In the genomic region with DNA sequence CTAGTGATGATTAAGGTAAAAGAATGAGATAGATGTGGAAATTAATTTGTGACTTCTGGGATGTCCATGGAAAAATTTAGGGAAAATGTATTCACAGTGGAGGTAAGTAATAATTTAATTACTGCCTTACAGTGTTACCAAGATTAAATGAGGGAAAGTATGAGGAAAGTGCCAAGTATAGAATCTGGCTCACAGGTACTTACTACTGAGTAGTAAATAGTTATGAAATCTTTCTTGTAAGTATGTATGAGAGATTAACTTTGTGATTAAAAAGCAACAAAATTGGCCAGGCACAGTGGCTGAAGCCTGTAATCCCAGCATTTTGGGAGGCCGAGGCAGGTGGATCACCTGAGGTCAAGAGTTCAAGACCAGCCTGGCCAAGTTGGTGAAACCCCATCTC, we compare ENCODE assay signal across 21 cellular contexts. TPM values are rescaled to one million over a fixed set of nuclear protein-coding genes. Genes with fewer than 3 reads are reported as not detected.
DNase-seq lines count a peak whose midpoint lies in the region; ATAC-seq, FAIRE-seq and TF ChIP-seq lines count a peak whose summit lies in the region.
"Had no signal": no experiment of that assay in that cellular context is flagged by ENCODE, and none has a peak within 500 bp of the region (broad histone marks: within the 10 kb centered on the region; RNA-seq: fewer than 3 reads in every experiment).

No MANE protein-coding gene starts in this region.

- no peak overlapping the region for H3K9ac ChIP-seq in K562 (ENCODE audit: insufficient read depth in 1 of 2, low read depth in 2 of 2, low read length in 2 of 2)
- H3K9ac ChIP-seq: BLaER1 treated with 17β-estradiol and CSF1 and Interleukin-3, amounts not matched to agents 10 nM and 100 nM had no signal

- H3K27me3 Mint-ChIP-seq in Caco-2 (ENCODE audit: insufficient read depth, unreplicated experiment), result no peaks in the 10 kb centered on the region
- H3K27me3 Mint-ChIP-seq: CD8-positive, alpha-beta memory T cell had no signal

- TF ChIP-seq POLR2A in K562 (conservative IDR thresholded peaks at IDR 0.05) (no peak), tibial nerve (IDR thresholded peaks at IDR 0.05) (no peak)

- H3K9me3 ChIP-seq in A673 (ENCODE audit: low read depth, low read length, poor library complexity, severe bottlenecking) (no peaks in the 10 kb centered on the region), Caco-2 (no peaks in the 10 kb centered on the region), K562 (replicated peaks; ENCODE audit: control insufficient read depth, insufficient read depth, low read depth, low read length) (no peaks in the 10 kb centered on the region), neutrophil (no peaks in the 10 kb centered on the region), tibial nerve (no peaks in the 10 kb centered on the region)
- H3K9me3 ChIP-seq: BLaER1 treated with 17β-estradiol and CSF1 and Interleukin-3, amounts not matched to agents 10 nM and 100 nM; Peyer's patch; SJCRH30 had no signal

- FAIRE-seq in K562 (lab: Jason Lieb, UNC), result no peak
- FAIRE-seq: D721Med, HTR-8/SVneo had no signal

- BruUV-seq in A673 (replicated peaks; lab: Mats Ljungman, UMichigan), result TSS peak; percentile 23
- BruUV-seq in Caco-2 (replicated peaks; lab: Mats Ljungman, UMichigan), result TSS peak; percentile 10
- TSS peak; percentile 28 for BruUV-seq in K562 (replicated peaks; lab: Mats Ljungman, UMichigan)

- H2AFZ ChIP-seq in K562 (ENCODE audit: low read depth, low read length), result no peak overlapping the region

- H3K4me1 Mint-ChIP-seq in Caco-2 (ENCODE audit: low read depth, unreplicated experiment), result peaks cover 16% of the 10 kb centered on the region
- H3K4me1 Mint-ChIP-seq: H9 had no signal

- CTCF ChIA-PET in A673 (lab: Charles Lee) (no interaction called here), Caco-2 (lab: Charles Lee) (no interaction called here), K562 (lab: Yijun Ruan, JAX; ENCODE audit: low intra/inter-chr PET ratio) (no interaction called here)

- H3K36me3 Mint-ChIP-seq in Caco-2 (ENCODE audit: insufficient read depth, unreplicated experiment), result peaks cover 19% of the 10 kb centered on the region

- H3K4me2 ChIP-seq in K562 (ENCODE audit: insufficient read depth, low read length), result no peak overlapping the region
- H3K4me2 ChIP-seq: BLaER1 treated with 17β-estradiol and CSF1 and Interleukin-3, amounts not matched to agents 10 nM and 100 nM had no signal

- TF ChIP-seq EP300 in K562 (IDR thresholded peaks at IDR 0.05; ENCODE audit: low read length), result no peak
- TF ChIP-seq EP300 in tibial nerve (IDR thresholded peaks at IDR 0.05), result no peak

- TF ChIP-seq CTCF in A673 (conservative IDR thresholded peaks at IDR 0.05; ENCODE audit: low read depth, low read length), result no peak
- TF ChIP-seq CTCF in Caco-2 (IDR thresholded peaks at IDR 0.05; ENCODE audit: insufficient read depth in 1 of 2, low read depth in 1 of 2, low read length in 1 of 2, severe bottlenecking in 1 of 2, unreplicated experiment in 1 of 2), result no peak
- TF ChIP-seq CTCF in K562 (IDR thresholded peaks at IDR 0.05 in 2 of 3, conservative IDR thresholded peaks at IDR 0.05 in 1 of 3; ENCODE audit: insufficient read depth in 2 of 3, low read depth in 1 of 3, low read length in 3 of 3), result no peak
- TF ChIP-seq CTCF in neutrophil (IDR thresholded peaks at IDR 0.05), result no peak
- no peak for TF ChIP-seq CTCF in tibial nerve (IDR thresholded peaks at IDR 0.05)

- H3K79me2 ChIP-seq in K562 (ENCODE audit: control insufficient read depth, insufficient read depth, low read length), result peaks cover 34% of the 10 kb centered on the region

- DNase-seq in A673 (ENCODE audit: low spot score), result no peak
- no peak for DNase-seq in Caco-2
- no peak for DNase-seq in K562 (ENCODE audit: extremely low read depth in 1 of 4, low spot score in 3 of 4)
- DNase-seq in tibial nerve (ENCODE audit: low spot score in 2 of 2), result no peak
- DNase-seq in NOMO-1 (lab: John Stamatoyannopoulos, UW; ENCODE audit: unreplicated experiment in 2 of 2), result no peak
- DNase-seq: CD8-positive, alpha-beta memory T cell; GF-D8; H9; MV-4-11; NCI-H1105 treated with DMSO at 0.1 percent for 48 hours; NCI-H2029 treated with DMSO at 0.1 percent for 48 hours; NCI-H226; NCI-H510A treated with DMSO at 0.1 percent for 48 hours; NK-92 treated with Interleukin-12 subunit alpha and Interleukin-12 subunit beta, amount 100 ng/mL, for 24 hours; Peyer's patch; SJCRH30 had no signal

- ATAC-seq in K562 (no peak), HG03280 (IDR thresholded peaks at IDR 0.05; ENCODE audit: unreplicated experiment) (no peak)

- in situ Hi-C loops in K562 (cut with MboI), result no loop called here

- H3K9me1 ChIP-seq in K562 (ENCODE audit: control insufficient read depth, insufficient read depth, low read length), result no peaks in the 10 kb centered on the region

- H3K27ac Mint-ChIP-seq in Caco-2 (ENCODE audit: unreplicated experiment), result no peak overlapping the region

- no peak overlapping the region for H3K27ac ChIP-seq in A673 (ENCODE audit: low read depth, low read length, poor library complexity, severe bottlenecking)
- no peak overlapping the region for H3K27ac ChIP-seq in K562 (ENCODE audit: extremely low read depth, low read depth, low read length)
- H3K27ac ChIP-seq in neutrophil, result peak overlapping the region; percentile 7
- no peak overlapping the region for H3K27ac ChIP-seq in tibial nerve
- H3K27ac ChIP-seq: BLaER1 treated with 17β-estradiol and CSF1 and Interleukin-3, amounts not matched to agents 10 nM and 100 nM; Peyer's patch; SJCRH30 had no signal

- WGBS in K562 (ENCODE audit: insufficient coverage, low coverage, missing lambda C conversion rate), result 100% methylated on average over 1 of the region's 1 CpG
- 96 to 100% methylated on average over 1 of the region's 1 CpG for WGBS in tibial nerve, 2 donors

- H3K27me3 ChIP-seq in A673 (replicated peaks; ENCODE audit: insufficient read depth, low read depth, low read length, poor library complexity) (no peaks in the 10 kb centered on the region), Caco-2 (replicated peaks; ENCODE audit: control insufficient read depth, insufficient read depth, low read length) (no peaks in the 10 kb centered on the region), K562 (ENCODE audit: control insufficient read depth in 2 of 2, insufficient read depth in 2 of 2, low read length in 2 of 2) (no peaks in the 10 kb centered on the region), neutrophil (no peaks in the 10 kb centered on the region), tibial nerve (no peaks in the 10 kb centered on the region)
- H3K27me3 ChIP-seq: BLaER1 treated with 17β-estradiol and CSF1 and Interleukin-3, amounts not matched to agents 10 nM and 100 nM; Peyer's patch; SJCRH30 had no signal

- H3K4me3 Mint-ChIP-seq in Caco-2 (ENCODE audit: unreplicated experiment), result no peak overlapping the region
- H3K4me3 Mint-ChIP-seq: CD8-positive, alpha-beta memory T cell; H9 had no signal

- POLR2A ChIA-PET in A673 (lab: Charles Lee; ENCODE audit: low non-redundant PET), result no interaction called here
- POLR2A ChIA-PET in Caco-2 (lab: Charles Lee), result no interaction called here
- POLR2A ChIA-PET in K562 (lab: Yijun Ruan, JAX), result interaction anchor here (0.7 kb wide), 1 partner anchor 17 kb away, joined by 4 read pairs; no protein-coding TSS in a partner anchor

- H3K4me1 ChIP-seq in A673 (ENCODE audit: insufficient read depth, low read length, poor library complexity, severe bottlenecking), result no peaks in the 10 kb centered on the region
- H3K4me1 ChIP-seq in Caco-2, result peaks cover 35% of the 10 kb centered on the region
- H3K4me1 ChIP-seq in K562 (replicated peaks in 1 of 2; ENCODE audit: control insufficient read depth in 2 of 2, insufficient read depth in 2 of 2, low read length in 2 of 2), result peaks cover 6 to 11% of the 10 kb centered on the region in 2 experiments; a peak in 4 of 5 replicates
- H3K4me1 ChIP-seq in neutrophil (ENCODE audit: control insufficient read depth in 1 of 2, insufficient read depth in 1 of 2, low read depth in 1 of 2, low read length in 1 of 2), result peaks cover 0 to 6% of the 10 kb centered on the region in 2 experiments
- peaks cover 0 to 21% (median 0%) of the 10 kb centered on the region in 4 donors for H3K4me1 ChIP-seq in tibial nerve
- H3K4me1 ChIP-seq: SJCRH30 had no signal

- TF ChIP-seq RAD21 in K562 (CRISPR knock-in tag; conservative IDR thresholded peaks at IDR 0.05 in 1 of 2, IDR thresholded peaks at IDR 0.05 in 1 of 2), result no peak

- no peaks in the 10 kb centered on the region for H3K9me3 Mint-ChIP-seq in Caco-2 (ENCODE audit: unreplicated experiment)
- H3K9me3 Mint-ChIP-seq: CD8-positive, alpha-beta memory T cell; H9 had no signal

- H4K20me1 ChIP-seq in K562 (replicated peaks; ENCODE audit: control insufficient read depth, insufficient read depth, low read length), result peaks cover 7% of the 10 kb centered on the region; the same call in 1 of the 2 replicates

- peaks cover 11% of the 10 kb centered on the region for H3K36me3 ChIP-seq in A673 (ENCODE audit: insufficient read depth, low read length, poor library complexity, severe bottlenecking)
- H3K36me3 ChIP-seq in Caco-2 (ENCODE audit: control insufficient read depth, insufficient read depth, low read length), result no peaks in the 10 kb centered on the region; the same call in 1 of the 2 replicates
- H3K36me3 ChIP-seq in K562 (ENCODE audit: control insufficient read depth, insufficient read depth, low read length), result peaks cover 33% of the 10 kb centered on the region
- H3K36me3 ChIP-seq in neutrophil, result peaks cover 17% of the 10 kb centered on the region
- peaks cover 0 to 32% (median 0%) of the 10 kb centered on the region in 3 donors for H3K36me3 ChIP-seq in tibial nerve
- H3K36me3 ChIP-seq: Peyer's patch, SJCRH30 had no signal

- intact Hi-C loops in A673 (cut with micrococcal nuclease; ENCODE audit: unreplicated experiment), result no loop called here
- intact Hi-C loops in Caco-2 (cut with micrococcal nuclease; ENCODE audit: unreplicated experiment), result no loop called here
- intact Hi-C loops in K562 (cut with micrococcal nuclease), result no loop called here

- no peak overlapping the region for H3K4me3 ChIP-seq in A673 (ENCODE audit: low read depth, low read length, poor library complexity, severe bottlenecking)
- H3K4me3 ChIP-seq in Caco-2 (ENCODE audit: low read depth, low read length), result no peak overlapping the region
- no peak overlapping the region for H3K4me3 ChIP-seq in K562
- H3K4me3 ChIP-seq in neutrophil (ENCODE audit: low read depth in 1 of 2, low read length in 1 of 2), result no peak overlapping the region
- H3K4me3 ChIP-seq in tibial nerve, result no peak overlapping the region
- H3K4me3 ChIP-seq: BLaER1 treated with 17β-estradiol and CSF1 and Interleukin-3, amounts not matched to agents 10 nM and 100 nM; Peyer's patch; SJCRH30 had no signal

RNA-seq across cellular contexts. Expression of a gene that starts 42.1 kb away (rescaled TPM):
- total RNA-seq in A673 (2021) (22.4 and 23.2 TPM in 2 replicates), Caco-2 (2022) (21.4 and 25.3 TPM in 2 replicates), K562 (2014; rRNA removed) (16.6 and 20.1 TPM in 2 replicates), K562 (2014; rRNA removed; fragmentation: Illumina TruSeq; extraction: Trizol) (33.2 and 33.8 TPM in 2 replicates), K562 (2015; rRNA removed; fragmentation: Illumina TruSeq; extraction: Trizol) (29.1 and 35.2 TPM in 2 replicates), K562 (2021) (19.0 and 22.8 TPM in 2 replicates), tibial nerve (10 to 100 TPM; 15.6 to 33.9 (median 29.1) TPM)
- total RNA-seq in K562 (2011; cell fraction: chromatin; rRNA removed; ENCODE audit: low replicate concordance), result 10.3 and 43.2 TPM in 2 replicates
- 7.3 and 10.1 TPM in 2 replicates for total RNA-seq in K562 (2011; cell fraction: nucleolus; rRNA removed)
- 15.4 and 21.9 TPM in 2 replicates for total RNA-seq in K562 (2011; cell fraction: nucleoplasm; rRNA removed)
- polyA plus RNA-seq in K562 (2011; rRNA removed) (19.5 and 20.1 TPM in 2 replicates), K562 (2014; fragmentation: Illumina TruSeq; extraction: Trizol) (28.4 and 33.2 TPM in 2 replicates), K562 (2014; fragmentation: Nextera tagmentation; extraction: Ambion mirVana) (1 to 10 TPM; 6.2 to 8.3 TPM), K562 (2014; rRNA removed) (13.8 and 16.7 TPM in 2 replicates)
- 3.6 and 6.7 TPM in 2 replicates for polyA plus RNA-seq in K562 (2011; cell fraction: cytosol; rRNA removed)
- 9.3 and 13.0 TPM in 2 replicates for polyA plus RNA-seq in K562 (2011; cell fraction: nucleus; rRNA removed)
- polyA plus RNA-seq in K562 (2012), result 14.8 and 18.9 TPM in 2 replicates
- 54.3 and 55.0 TPM in 2 replicates for polyA minus RNA-seq in K562 (2011; rRNA and poly(A)+ RNA removed)
- polyA minus RNA-seq in K562 (2011; cell fraction: cytosol; rRNA and poly(A)+ RNA removed), result 21.4 and 28.8 TPM in 2 replicates
- polyA minus RNA-seq in K562 (2011; cell fraction: nucleus; rRNA and poly(A)+ RNA removed), result 8.1 and 12.7 TPM in 2 replicates

RNA-seq across cellular contexts. Expression of a gene that starts 59.9 kb away (rescaled TPM):
- 13.4 and 14.8 TPM in 2 replicates for total RNA-seq in A673 (2021)
- total RNA-seq in Caco-2 (2022), result 18.9 and 19.6 TPM in 2 replicates
- 16.0 and 31.5 TPM in 2 replicates for total RNA-seq in K562 (2011; cell fraction: chromatin; rRNA removed; ENCODE audit: low replicate concordance)
- total RNA-seq in K562 (2011; cell fraction: nucleolus; rRNA removed), result 15.5 and 21.3 TPM in 2 replicates
- total RNA-seq in K562 (2011; cell fraction: nucleoplasm; rRNA removed), result 31.2 and 35.3 TPM in 2 replicates
- total RNA-seq in K562 (2014; rRNA removed), result 12.5 TPM in 2 replicates
- 38.4 and 48.7 TPM in 2 replicates for total RNA-seq in K562 (2014; rRNA removed; fragmentation: Illumina TruSeq; extraction: Trizol)
- 30.1 and 38.4 TPM in 2 replicates for total RNA-seq in K562 (2015; rRNA removed; fragmentation: Illumina TruSeq; extraction: Trizol)
- 23.6 and 24.3 TPM in 2 replicates for total RNA-seq in K562 (2021)
- polyA plus RNA-seq in K562 (2011; rRNA removed), result 45.5 and 66.0 TPM in 2 replicates
- 15.7 and 31.1 TPM in 2 replicates for polyA plus RNA-seq in K562 (2011; cell fraction: cytosol; rRNA removed)
- polyA plus RNA-seq in K562 (2011; cell fraction: nucleus; rRNA removed), result 13.0 and 18.3 TPM in 2 replicates
- 41.1 and 47.8 TPM in 2 replicates for polyA plus RNA-seq in K562 (2012)
- polyA plus RNA-seq in K562 (2014; fragmentation: Illumina TruSeq; extraction: Trizol), result 28.3 and 31.1 TPM in 2 replicates
- 100 to 1,000 TPM; 136 to 140 TPM for polyA plus RNA-seq in K562 (2014; fragmentation: Nextera tagmentation; extraction: Ambion mirVana)
- 36.9 and 42.7 TPM in 2 replicates for polyA plus RNA-seq in K562 (2014; rRNA removed)
- polyA minus RNA-seq in K562 (2011; rRNA and poly(A)+ RNA removed), result 23.5 and 25.1 TPM in 2 replicates
- polyA minus RNA-seq in K562 (2011; cell fraction: cytosol; rRNA and poly(A)+ RNA removed), result 9.4 and 9.8 TPM in 2 replicates
- 4.8 and 8.3 TPM in 2 replicates for polyA minus RNA-seq in K562 (2011; cell fraction: nucleus; rRNA and poly(A)+ RNA removed)
- 10 to 100 TPM in 3 of 4 donors, 1 to 10 TPM in 1; 7.8 to 17.4 (median 11.7) TPM for total RNA-seq in tibial nerve
